ENCODE assay signal across 2 cellular contexts in the genomic region with DNA sequence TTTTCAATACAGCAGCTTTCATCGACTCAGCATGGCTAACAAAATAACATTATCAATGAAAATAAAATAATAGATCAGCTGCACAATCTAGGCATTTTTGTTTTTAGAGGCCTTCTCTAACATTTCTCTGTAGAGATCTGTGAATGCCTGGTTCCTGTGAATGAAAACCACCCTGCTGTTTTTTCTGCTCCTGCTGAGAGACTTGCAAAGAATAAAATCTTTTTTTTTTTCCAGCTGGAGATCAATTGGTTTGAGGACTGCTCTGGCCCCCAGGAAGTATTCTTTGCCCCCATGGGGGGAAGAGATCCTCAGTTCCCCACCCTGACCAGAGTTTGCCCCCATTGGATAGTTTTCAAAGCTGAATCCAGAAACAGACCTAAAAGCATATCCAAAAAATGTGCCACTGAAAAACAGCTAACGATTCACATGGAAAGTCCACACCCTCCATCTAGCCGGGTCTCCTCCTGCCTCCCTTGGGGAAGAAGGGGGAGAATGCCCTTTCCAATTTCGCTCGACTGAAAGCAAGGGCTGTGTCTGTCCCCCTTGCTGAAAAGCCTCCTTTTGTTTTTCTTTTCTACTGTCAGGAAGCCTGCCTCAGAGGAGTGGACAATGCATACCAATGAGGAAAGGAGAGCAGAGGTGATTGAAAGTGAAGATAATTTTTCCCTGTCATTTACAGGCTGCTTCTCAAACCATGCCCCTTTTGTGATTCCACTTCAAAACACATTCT.
TF ChIP-seq lines count a peak whose summit lies in the region.

No MANE protein-coding gene starts in this region.

TF ChIP-seq in GM23338, 12 proteins besides CTCF, POLR2A, EP300 and RAD21 (continued from another document and continues in another):
- TF ChIP-seq, protein P1, sequence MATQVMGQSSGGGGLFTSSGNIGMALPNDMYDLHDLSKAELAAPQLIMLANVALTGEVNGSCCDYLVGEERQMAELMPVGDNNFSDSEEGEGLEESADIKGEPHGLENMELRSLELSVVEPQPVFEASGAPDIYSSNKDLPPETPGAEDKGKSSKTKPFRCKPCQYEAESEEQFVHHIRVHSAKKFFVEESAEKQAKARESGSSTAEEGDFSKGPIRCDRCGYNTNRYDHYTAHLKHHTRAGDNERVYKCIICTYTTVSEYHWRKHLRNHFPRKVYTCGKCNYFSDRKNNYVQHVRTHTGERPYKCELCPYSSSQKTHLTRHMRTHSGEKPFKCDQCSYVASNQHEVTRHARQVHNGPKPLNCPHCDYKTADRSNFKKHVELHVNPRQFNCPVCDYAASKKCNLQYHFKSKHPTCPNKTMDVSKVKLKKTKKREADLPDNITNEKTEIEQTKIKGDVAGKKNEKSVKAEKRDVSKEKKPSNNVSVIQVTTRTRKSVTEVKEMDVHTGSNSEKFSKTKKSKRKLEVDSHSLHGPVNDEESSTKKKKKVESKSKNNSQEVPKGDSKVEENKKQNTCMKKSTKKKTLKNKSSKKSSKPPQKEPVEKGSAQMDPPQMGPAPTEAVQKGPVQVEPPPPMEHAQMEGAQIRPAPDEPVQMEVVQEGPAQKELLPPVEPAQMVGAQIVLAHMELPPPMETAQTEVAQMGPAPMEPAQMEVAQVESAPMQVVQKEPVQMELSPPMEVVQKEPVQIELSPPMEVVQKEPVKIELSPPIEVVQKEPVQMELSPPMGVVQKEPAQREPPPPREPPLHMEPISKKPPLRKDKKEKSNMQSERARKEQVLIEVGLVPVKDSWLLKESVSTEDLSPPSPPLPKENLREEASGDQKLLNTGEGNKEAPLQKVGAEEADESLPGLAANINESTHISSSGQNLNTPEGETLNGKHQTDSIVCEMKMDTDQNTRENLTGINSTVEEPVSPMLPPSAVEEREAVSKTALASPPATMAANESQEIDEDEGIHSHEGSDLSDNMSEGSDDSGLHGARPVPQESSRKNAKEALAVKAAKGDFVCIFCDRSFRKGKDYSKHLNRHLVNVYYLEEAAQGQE (IDR thresholded peaks at IDR 0.05; ENCODE audit: unreplicated experiment) = no peak
- TF ChIP-seq, protein P2, sequence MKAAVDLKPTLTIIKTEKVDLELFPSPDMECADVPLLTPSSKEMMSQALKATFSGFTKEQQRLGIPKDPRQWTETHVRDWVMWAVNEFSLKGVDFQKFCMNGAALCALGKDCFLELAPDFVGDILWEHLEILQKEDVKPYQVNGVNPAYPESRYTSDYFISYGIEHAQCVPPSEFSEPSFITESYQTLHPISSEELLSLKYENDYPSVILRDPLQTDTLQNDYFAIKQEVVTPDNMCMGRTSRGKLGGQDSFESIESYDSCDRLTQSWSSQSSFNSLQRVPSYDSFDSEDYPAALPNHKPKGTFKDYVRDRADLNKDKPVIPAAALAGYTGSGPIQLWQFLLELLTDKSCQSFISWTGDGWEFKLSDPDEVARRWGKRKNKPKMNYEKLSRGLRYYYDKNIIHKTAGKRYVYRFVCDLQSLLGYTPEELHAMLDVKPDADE (IDR thresholded peaks at IDR 0.05) = no peak
- TF ChIP-seq EZH2phosphoT487 (IDR thresholded peaks at IDR 0.05; ENCODE audit: unreplicated experiment) = no peak
- no peak for TF ChIP-seq POLR2AphosphoS5 (IDR thresholded peaks at IDR 0.05; ENCODE audit: low read depth)
- TF ChIP-seq JUNB (IDR thresholded peaks at IDR 0.05; ENCODE audit: unreplicated experiment) = no peak
- TF ChIP-seq, protein P3, sequence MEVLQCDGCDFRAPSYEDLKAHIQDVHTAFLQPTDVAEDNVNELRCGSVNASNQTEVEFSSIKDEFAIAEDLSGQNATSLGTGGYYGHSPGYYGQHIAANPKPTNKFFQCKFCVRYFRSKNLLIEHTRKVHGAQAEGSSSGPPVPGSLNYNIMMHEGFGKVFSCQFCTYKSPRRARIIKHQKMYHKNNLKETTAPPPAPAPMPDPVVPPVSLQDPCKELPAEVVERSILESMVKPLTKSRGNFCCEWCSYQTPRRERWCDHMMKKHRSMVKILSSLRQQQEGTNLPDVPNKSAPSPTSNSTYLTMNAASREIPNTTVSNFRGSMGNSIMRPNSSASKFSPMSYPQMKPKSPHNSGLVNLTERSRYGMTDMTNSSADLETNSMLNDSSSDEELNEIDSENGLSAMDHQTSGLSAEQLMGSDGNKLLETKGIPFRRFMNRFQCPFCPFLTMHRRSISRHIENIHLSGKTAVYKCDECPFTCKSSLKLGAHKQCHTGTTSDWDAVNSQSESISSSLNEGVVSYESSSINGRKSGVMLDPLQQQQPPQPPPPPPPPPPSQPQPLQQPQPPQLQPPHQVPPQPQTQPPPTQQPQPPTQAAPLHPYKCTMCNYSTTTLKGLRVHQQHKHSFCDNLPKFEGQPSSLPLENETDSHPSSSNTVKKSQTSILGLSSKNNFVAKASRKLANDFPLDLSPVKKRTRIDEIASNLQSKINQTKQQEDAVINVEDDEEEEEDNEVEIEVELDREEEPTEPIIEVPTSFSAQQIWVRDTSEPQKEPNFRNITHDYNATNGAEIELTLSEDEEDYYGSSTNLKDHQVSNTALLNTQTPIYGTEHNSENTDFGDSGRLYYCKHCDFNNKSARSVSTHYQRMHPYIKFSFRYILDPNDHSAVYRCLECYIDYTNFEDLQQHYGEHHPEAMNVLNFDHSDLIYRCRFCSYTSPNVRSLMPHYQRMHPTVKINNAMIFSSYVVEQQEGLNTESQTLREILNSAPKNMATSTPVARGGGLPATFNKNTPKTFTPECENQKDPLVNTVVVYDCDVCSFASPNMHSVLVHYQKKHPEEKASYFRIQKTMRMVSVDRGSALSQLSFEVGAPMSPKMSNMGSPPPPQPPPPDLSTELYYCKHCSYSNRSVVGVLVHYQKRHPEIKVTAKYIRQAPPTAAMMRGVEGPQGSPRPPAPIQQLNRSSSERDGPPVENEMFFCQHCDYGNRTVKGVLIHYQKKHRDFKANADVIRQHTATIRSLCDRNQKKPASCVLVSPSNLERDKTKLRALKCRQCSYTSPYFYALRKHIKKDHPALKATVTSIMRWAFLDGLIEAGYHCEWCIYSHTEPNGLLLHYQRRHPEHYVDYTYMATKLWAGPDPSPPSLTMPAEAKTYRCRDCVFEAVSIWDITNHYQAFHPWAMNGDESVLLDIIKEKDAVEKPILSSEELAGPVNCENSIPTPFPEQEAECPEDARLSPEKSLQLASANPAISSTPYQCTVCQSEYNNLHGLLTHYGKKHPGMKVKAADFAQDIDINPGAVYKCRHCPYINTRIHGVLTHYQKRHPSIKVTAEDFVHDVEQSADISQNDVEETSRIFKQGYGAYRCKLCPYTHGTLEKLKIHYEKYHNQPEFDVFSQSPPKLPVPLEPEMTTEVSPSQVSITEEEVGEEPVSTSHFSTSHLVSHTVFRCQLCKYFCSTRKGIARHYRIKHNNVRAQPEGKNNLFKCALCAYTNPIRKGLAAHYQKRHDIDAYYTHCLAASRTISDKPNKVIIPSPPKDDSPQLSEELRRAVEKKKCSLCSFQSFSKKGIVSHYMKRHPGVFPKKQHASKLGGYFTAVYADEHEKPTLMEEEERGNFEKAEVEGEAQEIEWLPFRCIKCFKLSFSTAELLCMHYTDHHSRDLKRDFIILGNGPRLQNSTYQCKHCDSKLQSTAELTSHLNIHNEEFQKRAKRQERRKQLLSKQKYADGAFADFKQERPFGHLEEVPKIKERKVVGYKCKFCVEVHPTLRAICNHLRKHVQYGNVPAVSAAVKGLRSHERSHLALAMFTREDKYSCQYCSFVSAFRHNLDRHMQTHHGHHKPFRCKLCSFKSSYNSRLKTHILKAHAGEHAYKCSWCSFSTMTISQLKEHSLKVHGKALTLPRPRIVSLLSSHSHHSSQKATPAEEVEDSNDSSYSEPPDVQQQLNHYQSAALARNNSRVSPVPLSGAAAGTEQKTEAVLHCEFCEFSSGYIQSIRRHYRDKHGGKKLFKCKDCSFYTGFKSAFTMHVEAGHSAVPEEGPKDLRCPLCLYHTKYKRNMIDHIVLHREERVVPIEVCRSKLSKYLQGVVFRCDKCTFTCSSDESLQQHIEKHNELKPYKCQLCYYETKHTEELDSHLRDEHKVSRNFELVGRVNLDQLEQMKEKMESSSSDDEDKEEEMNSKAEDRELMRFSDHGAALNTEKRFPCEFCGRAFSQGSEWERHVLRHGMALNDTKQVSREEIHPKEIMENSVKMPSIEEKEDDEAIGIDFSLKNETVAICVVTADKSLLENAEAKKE (CRISPR knock-in tag; IDR thresholded peaks at IDR 0.05) = no peak; the same call in 1 of the 2 replicates
- no peak for TF ChIP-seq EZH2 (IDR thresholded peaks at IDR 0.05; ENCODE audit: low read depth, unreplicated experiment)
- TF ChIP-seq ZNF114 (CRISPR knock-in tag; IDR thresholded peaks at IDR 0.05) = no peak

TF ChIP-seq in WTC11, 78 proteins besides CTCF, POLR2A, EP300 and RAD21:
- TF ChIP-seq, protein P4, sequence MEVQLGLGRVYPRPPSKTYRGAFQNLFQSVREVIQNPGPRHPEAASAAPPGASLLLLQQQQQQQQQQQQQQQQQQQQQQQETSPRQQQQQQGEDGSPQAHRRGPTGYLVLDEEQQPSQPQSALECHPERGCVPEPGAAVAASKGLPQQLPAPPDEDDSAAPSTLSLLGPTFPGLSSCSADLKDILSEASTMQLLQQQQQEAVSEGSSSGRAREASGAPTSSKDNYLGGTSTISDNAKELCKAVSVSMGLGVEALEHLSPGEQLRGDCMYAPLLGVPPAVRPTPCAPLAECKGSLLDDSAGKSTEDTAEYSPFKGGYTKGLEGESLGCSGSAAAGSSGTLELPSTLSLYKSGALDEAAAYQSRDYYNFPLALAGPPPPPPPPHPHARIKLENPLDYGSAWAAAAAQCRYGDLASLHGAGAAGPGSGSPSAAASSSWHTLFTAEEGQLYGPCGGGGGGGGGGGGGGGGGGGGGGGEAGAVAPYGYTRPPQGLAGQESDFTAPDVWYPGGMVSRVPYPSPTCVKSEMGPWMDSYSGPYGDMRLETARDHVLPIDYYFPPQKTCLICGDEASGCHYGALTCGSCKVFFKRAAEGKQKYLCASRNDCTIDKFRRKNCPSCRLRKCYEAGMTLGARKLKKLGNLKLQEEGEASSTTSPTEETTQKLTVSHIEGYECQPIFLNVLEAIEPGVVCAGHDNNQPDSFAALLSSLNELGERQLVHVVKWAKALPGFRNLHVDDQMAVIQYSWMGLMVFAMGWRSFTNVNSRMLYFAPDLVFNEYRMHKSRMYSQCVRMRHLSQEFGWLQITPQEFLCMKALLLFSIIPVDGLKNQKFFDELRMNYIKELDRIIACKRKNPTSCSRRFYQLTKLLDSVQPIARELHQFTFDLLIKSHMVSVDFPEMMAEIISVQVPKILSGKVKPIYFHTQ (CRISPR knock-in tag; IDR thresholded peaks at IDR 0.05) = no peak
- TF ChIP-seq, protein P5, sequence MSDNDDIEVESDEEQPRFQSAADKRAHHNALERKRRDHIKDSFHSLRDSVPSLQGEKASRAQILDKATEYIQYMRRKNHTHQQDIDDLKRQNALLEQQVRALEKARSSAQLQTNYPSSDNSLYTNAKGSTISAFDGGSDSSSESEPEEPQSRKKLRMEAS (CRISPR knock-in tag; IDR thresholded peaks at IDR 0.05) = no peak
- TF ChIP-seq NFYB (CRISPR knock-in tag; conservative IDR thresholded peaks at IDR 0.05; ENCODE audit: low read depth) (no peak), ZBTB21 (CRISPR knock-in tag; IDR thresholded peaks at IDR 0.05; ENCODE audit: borderline replicate concordance) (no peak), TEAD1 (CRISPR knock-in tag; IDR thresholded peaks at IDR 0.05) (no peak), ZNF138 (CRISPR knock-in tag; conservative IDR thresholded peaks at IDR 0.05) (no peak), GRHL2 (CRISPR knock-in tag; IDR thresholded peaks at IDR 0.05; ENCODE audit: insufficient replicate concordance, severe bottlenecking) (no peak)
- TF ChIP-seq, protein P6, sequence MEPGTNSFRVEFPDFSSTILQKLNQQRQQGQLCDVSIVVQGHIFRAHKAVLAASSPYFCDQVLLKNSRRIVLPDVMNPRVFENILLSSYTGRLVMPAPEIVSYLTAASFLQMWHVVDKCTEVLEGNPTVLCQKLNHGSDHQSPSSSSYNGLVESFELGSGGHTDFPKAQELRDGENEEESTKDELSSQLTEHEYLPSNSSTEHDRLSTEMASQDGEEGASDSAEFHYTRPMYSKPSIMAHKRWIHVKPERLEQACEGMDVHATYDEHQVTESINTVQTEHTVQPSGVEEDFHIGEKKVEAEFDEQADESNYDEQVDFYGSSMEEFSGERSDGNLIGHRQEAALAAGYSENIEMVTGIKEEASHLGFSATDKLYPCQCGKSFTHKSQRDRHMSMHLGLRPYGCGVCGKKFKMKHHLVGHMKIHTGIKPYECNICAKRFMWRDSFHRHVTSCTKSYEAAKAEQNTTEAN (CRISPR knock-in tag; IDR thresholded peaks at IDR 0.05) = no peak
